22 cellular contexts compared by ENCODE assay signal in genomic region chr11:80412604-80413003, GRCh38.
"Had no signal": no experiment of that assay in that cellular context is flagged by ENCODE, and none has a peak within 500 bp of the region (broad histone marks: within the 10 kb centered on the region; RNA-seq: fewer than 3 reads in every experiment).

No MANE protein-coding gene starts in this region.

- H3K9me3 ChIP-seq: SJSA1 had no signal

- H3K27ac ChIP-seq: HL-60, KMS-11, SJSA1, SK-N-MC had no signal

- H3K27ac Mint-ChIP-seq: IgD-negative memory B cell had no signal

- H3K36me3 Mint-ChIP-seq: IgD-negative memory B cell had no signal

- ATAC-seq: K562 had no signal

- H3K27me3 Mint-ChIP-seq: IgD-negative memory B cell had no signal

- H3K9ac ChIP-seq: KMS-11 had no signal

- H3K4me1 ChIP-seq: SJSA1 had no signal

- DNase-seq: Kasumi-1, MM.1S, NCI-H1092 treated with DMSO at 0.1 percent for 48 hours, NCI-H1436, NCI-H187, NCI-H2029, NCI-H2081 treated with DMSO at 0.1 percent for 48 hours, NCI-H2227 treated with DMSO at 0.1 percent for 48 hours, NCI-H446, NCI-H510A, NCI-H524 treated with DMSO at 0.1 percent for 48 hours, NCI-H69, NCI-H774, Right ventricle myocardium superior, RPMI8226, SIG-M5 had no signal

- H3K27me3 ChIP-seq: SJSA1 had no signal

- H3K4me3 ChIP-seq: K562, SJSA1, SK-N-MC had no signal

- H3K4me2 ChIP-seq: KMS-11 had no signal

- H3K4me3 Mint-ChIP-seq: IgD-negative memory B cell had no signal

- H3K36me3 ChIP-seq: SJSA1 had no signal
